Comparison of ENCODE assay signal across 12 cellular contexts in genomic region chr13:27372896-27373295, GRCh38. TPM values are rescaled to one million over a fixed set of nuclear protein-coding genes. Genes with fewer than 3 reads are reported as not detected.
DNase-seq lines count a peak whose midpoint lies in the region; ATAC-seq, FAIRE-seq and TF ChIP-seq lines count a peak whose summit lies in the region.
"Had no signal": no experiment of that assay in that cellular context is flagged by ENCODE, and none has a peak within 500 bp of the region (broad histone marks: within the 10 kb centered on the region; RNA-seq: fewer than 3 reads in every experiment).

No MANE protein-coding gene starts in this region.

- no peak for FAIRE-seq in GM12891 (lab: Jason Lieb, UNC)
- FAIRE-seq: urothelium cell line had no signal

- ATAC-seq in GM19467 (IDR thresholded peaks at IDR 0.05; ENCODE audit: unreplicated experiment), result no peak
- ATAC-seq in HG02763 (IDR thresholded peaks at IDR 0.05; ENCODE audit: unreplicated experiment), result no peak
- ATAC-seq: activated CD8-positive, alpha-beta T cell treated with anti-CD3 and anti-CD28 coated beads, Interleukin-2, amount 10 ng/mL, durations not matched to agents 7 days and 5 days; T-cell had no signal

- WGBS in sigmoid colon, 2 donors, result 5 to 26% methylated on average over 11 of the region's 11 CpGs

- no peak for TF ChIP-seq POLR2A in GM12891 (IDR thresholded peaks at IDR 0.05; ENCODE audit: low read depth, low read length)
- TF ChIP-seq POLR2A in sigmoid colon (IDR thresholded peaks at IDR 0.05), result no peak

- H3K9me3 ChIP-seq in BE2C (no peaks in the 10 kb centered on the region), sigmoid colon (no peaks in the 10 kb centered on the region)

- H3K4me3 ChIP-seq in BE2C (ENCODE audit: low read depth, low read length), result no peak overlapping the region
- no peak overlapping the region for H3K4me3 ChIP-seq in fibroblast of pulmonary artery (replicated peaks; ENCODE audit: low read depth, low read length)
- no peak overlapping the region for H3K4me3 ChIP-seq in sigmoid colon

- H3K27me3 ChIP-seq in BE2C (peaks cover 30% of the 10 kb centered on the region), sigmoid colon (peaks cover 0 to 27% (median 0%) of the 10 kb centered on the region in 3 donors)

- no peaks in the 10 kb centered on the region for H3K36me3 ChIP-seq in BE2C
- H3K36me3 ChIP-seq in sigmoid colon, result no peaks in the 10 kb centered on the region

- no peak overlapping the region for H3K27ac ChIP-seq in sigmoid colon

- intact Hi-C loops in sigmoid colon (cut with DNase I), result no loop called here

- TF ChIP-seq CTCF in BE2C (IDR thresholded peaks at IDR 0.05; ENCODE audit: low read depth, low read length) (peak; percentile 24), fibroblast of pulmonary artery (IDR thresholded peaks at IDR 0.05; ENCODE audit: low read length, missing control alignments) (no peak), sigmoid colon (IDR thresholded peaks at IDR 0.05) (no peak)

- H3K4me1 ChIP-seq in BE2C, result no peaks in the 10 kb centered on the region
- peaks cover 0 to 10% (median 6%) of the 10 kb centered on the region in 4 donors for H3K4me1 ChIP-seq in sigmoid colon

- TF ChIP-seq EP300 in sigmoid colon (IDR thresholded peaks at IDR 0.05), result no peak

- DNase-seq in BE2C, result peak; percentile 39
- peak; percentile 3 for DNase-seq in M059J (ENCODE audit: low read depth)
- DNase-seq in NCI-H345 treated with DMSO at 0.1 percent for 48 hours (lab: John Stamatoyannopoulos, UW; ENCODE audit: unreplicated experiment), result peak; percentile 48
- peak; percentile 18 for DNase-seq in fibroblast of pulmonary artery (ENCODE audit: low read depth)
- DNase-seq in GM12891 (ENCODE audit: insufficient read length, low spot score), result no peak
- DNase-seq in sigmoid colon, result no peak
- DNase-seq: activated CD8-positive, alpha-beta T cell treated with anti-CD3 and anti-CD28 coated beads, Interleukin-2, amount 10 ng/mL, durations not matched to agents 7 days and 5 days; activated naive CD4-positive, alpha-beta T cell treated with anti-CD3 and anti-CD28 coated beads, Interleukin-2, amount 10 ng/mL, durations not matched to agents 7 days and 5 days; T-cell had no signal

TF ChIP-seq in GM12891, 5 proteins besides CTCF, POLR2A, EP300 and RAD21:
- TF ChIP-seq POU2F2 (IDR thresholded peaks at IDR 0.05; ENCODE audit: low read depth, low read length) (no peak), POLR2AphosphoS5 (IDR thresholded peaks at IDR 0.05; ENCODE audit: low read depth, low read length) (no peak), PAX5 (IDR thresholded peaks at IDR 0.05; ENCODE audit: insufficient read depth, low read length, severe bottlenecking) (no peak), SPI1 (IDR thresholded peaks at IDR 0.05; ENCODE audit: low read depth, low read length) (no peak), TAF1 (IDR thresholded peaks at IDR 0.05; ENCODE audit: low read depth, low read length) (no peak)

RNA-seq across cellular contexts. Expression of gene GTF3A, which starts 51.5 kb away (rescaled TPM):
- polyA plus RNA-seq in BE2C (2012; ENCODE audit: insufficient read depth, insufficient read length, low read depth), result 174 TPM
- total RNA-seq in M059J (2014; rRNA removed; shearing (Covaris generic)), result 148 and 153 TPM in 2 replicates
- polyA plus RNA-seq in GM12891 (2012; ENCODE audit: low read depth, missing spikeins), result 119 TPM
- 100 to 1,000 TPM; 135 to 172 (median 154) TPM for total RNA-seq in sigmoid colon
- polyA plus RNA-seq in sigmoid colon, result 100 to 1,000 TPM in 1 of 3 donors, 10 to 100 TPM in 2; 76.3 to 113 (median 87.1) TPM

Comparison
In these comparisons a context has a peak if more than half of its experiments do, and no peak if none do; other contexts are left out.
1. DNase-seq: peak in BE2C (single experiment), M059J (single experiment), NCI-H345 treated with DMSO at 0.1 percent for 48 hours (single experiment) and fibroblast of pulmonary artery (single experiment); none in GM12891 (single experiment) and sigmoid colon (single experiment).